ENCODE assay signal across 12 cellular contexts in the genomic region with DNA sequence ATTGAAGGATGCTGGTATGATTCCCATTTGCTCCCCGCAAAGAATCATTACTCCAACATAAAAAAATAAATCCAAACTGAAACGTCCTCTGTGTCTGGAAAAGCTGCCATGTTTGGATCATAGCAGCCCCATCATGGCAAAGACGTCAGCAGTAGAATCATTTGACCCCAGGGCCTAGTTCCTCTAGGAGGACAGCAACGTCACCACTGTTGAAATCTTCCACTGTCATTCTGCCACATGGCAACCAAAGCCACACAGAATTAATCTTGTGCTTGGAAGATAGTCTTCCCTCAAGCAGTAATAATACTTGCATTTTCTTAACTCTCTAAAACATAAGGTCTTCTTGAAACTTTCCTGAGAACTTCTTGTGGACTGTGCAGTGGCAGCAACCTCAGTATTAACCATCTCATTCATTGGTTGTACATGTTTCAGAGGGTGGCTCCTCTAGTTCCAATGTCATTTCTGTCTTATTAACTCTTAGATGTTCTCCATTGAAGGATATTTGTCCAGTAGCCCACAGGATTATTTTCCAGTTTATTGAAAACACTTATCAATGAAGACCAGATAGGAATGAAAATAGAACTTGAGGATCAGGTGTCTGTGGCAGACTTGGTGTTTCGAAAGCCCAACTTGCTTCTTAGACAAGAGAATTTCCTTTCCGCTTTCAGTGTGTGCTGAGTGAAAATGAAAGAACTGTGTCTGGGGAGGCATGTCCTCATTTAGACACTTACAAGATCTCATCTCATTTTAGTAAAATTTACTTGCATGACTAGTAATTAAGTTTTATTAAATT. TPM values are rescaled to one million over a fixed set of nuclear protein-coding genes. Genes with fewer than 3 reads are reported as not detected.
DNase-seq lines count a peak whose midpoint lies in the region; ATAC-seq and TF ChIP-seq lines count a peak whose summit lies in the region.
"Had no signal": no experiment of that assay in that cellular context is flagged by ENCODE, and none has a peak within 500 bp of the region (broad histone marks: within the 10 kb centered on the region; RNA-seq: fewer than 3 reads in every experiment).

No MANE protein-coding gene starts in this region.

- TF ChIP-seq CTCF in lower lobe of right lung (IDR thresholded peaks at IDR 0.05) (no peak), Caco-2 (IDR thresholded peaks at IDR 0.05; ENCODE audit: insufficient read depth in 1 of 2, low read depth in 1 of 2, low read length in 1 of 2, severe bottlenecking in 1 of 2, unreplicated experiment in 1 of 2) (no peak)

- ATAC-seq in GM18520 (IDR thresholded peaks at IDR 0.05; ENCODE audit: unreplicated experiment) (peak; percentile 87), GM21717 (IDR thresholded peaks at IDR 0.05; ENCODE audit: unreplicated experiment) (peak; percentile 98), HG03439 (IDR thresholded peaks at IDR 0.05; ENCODE audit: unreplicated experiment) (peak; percentile 95), lower lobe of right lung (peak; percentile 63 to 71)
- ATAC-seq: left cardiac atrium had no signal

- no peaks in the 10 kb centered on the region for H3K9me3 Mint-ChIP-seq in Caco-2 (ENCODE audit: unreplicated experiment)
- H3K9me3 Mint-ChIP-seq: activated T-cell treated with anti-CD3 and anti-CD28 coated beads, Interleukin-2, amount 50 U/mL, for 24 hours had no signal

- no peaks in the 10 kb centered on the region for H3K4me1 ChIP-seq in lower lobe of right lung
- H3K4me1 ChIP-seq in Caco-2, result no peaks in the 10 kb centered on the region

- H3K36me3 ChIP-seq in lower lobe of right lung (no peaks in the 10 kb centered on the region), Caco-2 (ENCODE audit: control insufficient read depth, insufficient read depth, low read length) (no peaks in the 10 kb centered on the region)
- H3K36me3 ChIP-seq: SJSA1, thoracic aorta had no signal

- no peak overlapping the region for H3K27ac Mint-ChIP-seq in Caco-2 (ENCODE audit: unreplicated experiment)
- H3K27ac Mint-ChIP-seq: activated T-cell treated with anti-CD3 and anti-CD28 coated beads, Interleukin-2, amount 50 U/mL, for 24 hours had no signal

- H3K27ac ChIP-seq in lower lobe of right lung, result no peak overlapping the region
- H3K27ac ChIP-seq: SJSA1, thoracic aorta had no signal

- intact Hi-C loops in lower lobe of right lung (cut with DNase I) (no loop called here), Caco-2 (cut with micrococcal nuclease; ENCODE audit: unreplicated experiment) (loop anchor here (2.0 kb wide), 1 partner anchor 1499 kb away; no protein-coding TSS in a partner anchor)

- POLR2A ChIA-PET in Caco-2 (lab: Charles Lee), result interaction anchor here (0.6 kb wide), 1 partner anchor 1030 kb away, joined by 3 read pairs; no protein-coding TSS in a partner anchor

- H3K4me3 ChIP-seq in lower lobe of right lung (no peak overlapping the region), Caco-2 (ENCODE audit: low read depth, low read length) (no peak overlapping the region)
- H3K4me3 ChIP-seq: SJSA1, thoracic aorta had no signal

- no TSS peak for BruUV-seq in Caco-2 (replicated peaks; lab: Mats Ljungman, UMichigan)

- H3K27me3 Mint-ChIP-seq in Caco-2 (ENCODE audit: insufficient read depth, unreplicated experiment), result peaks cover 7% of the 10 kb centered on the region

- no peak overlapping the region for H3K4me3 Mint-ChIP-seq in Caco-2 (ENCODE audit: unreplicated experiment)
- H3K4me3 Mint-ChIP-seq: activated T-cell treated with anti-CD3 and anti-CD28 coated beads, Interleukin-2, amount 50 U/mL, for 24 hours had no signal

- H3K4me1 Mint-ChIP-seq in Caco-2 (ENCODE audit: low read depth, unreplicated experiment), result peaks cover 7% of the 10 kb centered on the region

- no peaks in the 10 kb centered on the region for H3K9me3 ChIP-seq in lower lobe of right lung
- no peaks in the 10 kb centered on the region for H3K9me3 ChIP-seq in Caco-2
- H3K9me3 ChIP-seq: SJSA1, thoracic aorta had no signal

- H3K36me3 Mint-ChIP-seq in Caco-2 (ENCODE audit: insufficient read depth, unreplicated experiment), result no peaks in the 10 kb centered on the region

- DNase-seq in lower lobe of right lung (no peak), NCI-H1092 treated with DMSO at 0.1 percent for 48 hours (lab: John Stamatoyannopoulos, UW) (no peak), COLO668 (lab: John Stamatoyannopoulos, UW; ENCODE audit: unreplicated experiment) (no peak), Caco-2 (no peak)
- no peak for DNase-seq in activated CD4-positive, alpha-beta T cell treated with anti-CD3 and anti-CD28 coated beads, Interleukin-2, amount 50 U/mL, for 4 hours
- DNase-seq: activated T-cell treated with anti-CD3 and anti-CD28 coated beads, Interleukin-2, amount 50 U/mL, for 24 hours; left cardiac atrium had no signal

- H3K27me3 ChIP-seq in lower lobe of right lung (ENCODE audit: low read depth), result no peaks in the 10 kb centered on the region
- no peaks in the 10 kb centered on the region for H3K27me3 ChIP-seq in Caco-2 (replicated peaks; ENCODE audit: control insufficient read depth, insufficient read depth, low read length)
- H3K27me3 ChIP-seq: SJSA1 had no signal

- CTCF ChIA-PET in Caco-2 (lab: Charles Lee), result interaction anchor here (1.3 kb wide), 1 partner anchor 27 kb away, joined by 3 read pairs; no protein-coding TSS in a partner anchor

RNA-seq across cellular contexts. Expression of a gene that starts 28.8 kb away (rescaled TPM):
- total RNA-seq in lower lobe of right lung (81.2 TPM), Caco-2 (2022) (0.52 and 0.72 TPM in 2 replicates)

Comparison
In these comparisons a context has a peak if more than half of its experiments do, and no peak if none do; other contexts are left out.
1. RNA of a gene that starts 28.8 kb away (total RNA-seq): 81.2 TPM in lower lobe of right lung (single experiment); 0.52 to 0.72 TPM in Caco-2; every median in the first group is over 10 times any median in the second.
2. Peak in every context shown above with its lines, with median percentiles within 50 percentile points of each other: ATAC-seq.